Comparison of ENCODE assay signal across 9 cellular contexts in genomic region chr10:79241629-79241989, GRCh38.
A peak's percentile ranks its signal among the peaks of the same experiment; 100 is the strongest.
DNase-seq lines count a peak whose midpoint lies in the region; ATAC-seq and TF ChIP-seq lines count a peak whose summit lies in the region.
"Had no signal": no experiment of that assay in that cellular context is flagged by ENCODE, and none has a peak within 500 bp of the region (broad histone marks: within the 10 kb centered on the region; RNA-seq: fewer than 3 reads in every experiment).

No MANE protein-coding gene starts in this region.

- no peaks in the 10 kb centered on the region; the same call in 1 of the 2 replicates for H3K36me3 ChIP-seq in GM23248 (ENCODE audit: low read depth)
- peaks cover 6% of the 10 kb centered on the region; the same call in 1 of the 2 replicates for H3K36me3 ChIP-seq in WERI-Rb-1

- H3K4me3 ChIP-seq in GM23248 (peak overlapping the region; percentile 64), WERI-Rb-1 (ENCODE audit: low read depth, low read length) (peak overlapping the region; percentile 63), skin epidermis (peak overlapping the region in 6 of 7 experiments; percentile 34 to 69 (median 60))
- H3K4me3 ChIP-seq: SJSA1 had no signal

- no peaks in the 10 kb centered on the region for H4K20me1 ChIP-seq in GM23248 (ENCODE audit: insufficient read depth)

- no peak for DNase-seq in GM23248
- DNase-seq in WERI-Rb-1: no peak
- DNase-seq in glutamatergic neuron: no peak
- DNase-seq in activated gamma-delta T cell treated with Interleukin-2 at 50 U/mL for 16 hours: no peak
- DNase-seq in DMS53 treated with DMSO at 0.1 percent for 48 hours (lab: John Stamatoyannopoulos, UW; ENCODE audit: unreplicated experiment): no peak

- ATAC-seq in GM18868 (IDR thresholded peaks at IDR 0.05; ENCODE audit: unreplicated experiment) (no peak), GM19324 (IDR thresholded peaks at IDR 0.05; ENCODE audit: low FRiP score, unreplicated experiment) (no peak)

- TF ChIP-seq CTCF in WERI-Rb-1 (IDR thresholded peaks at IDR 0.05; ENCODE audit: low read depth, low read length) (no peak), glutamatergic neuron (IDR thresholded peaks at IDR 0.05; ENCODE audit: partially characterized antibody, unreplicated experiment) (no peak)

- H3K27me3 Mint-ChIP-seq in glutamatergic neuron (ENCODE audit: unreplicated experiment): peaks cover 42% of the 10 kb centered on the region

- H3K9ac ChIP-seq in GM23248: peak overlapping the region; percentile 78

- peaks cover 63% of the 10 kb centered on the region for H3K79me2 ChIP-seq in GM23248 (ENCODE audit: insufficient read depth)

- H3K4me2 ChIP-seq in GM23248 (ENCODE audit: unreplicated experiment): peak overlapping the region; percentile 65

- peaks cover 55% of the 10 kb centered on the region for H3F3A ChIP-seq in GM23248 (ENCODE audit: insufficient read depth)

- H3K9me3 ChIP-seq in GM23248 (ENCODE audit: low read depth) (no peaks in the 10 kb centered on the region), WERI-Rb-1 (ENCODE audit: severe bottlenecking) (no peaks in the 10 kb centered on the region)
- H3K9me3 ChIP-seq: SJSA1 had no signal

- H3K27me3 ChIP-seq in GM23248 (replicated peaks; ENCODE audit: insufficient read depth) (no peaks in the 10 kb centered on the region), WERI-Rb-1 (ENCODE audit: insufficient read depth, low read depth, severe bottlenecking) (no peaks in the 10 kb centered on the region)
- H3K27me3 ChIP-seq: SJSA1 had no signal

- peaks cover 32% of the 10 kb centered on the region for H3K9me3 Mint-ChIP-seq in glutamatergic neuron (ENCODE audit: unreplicated experiment)

- H3K27ac Mint-ChIP-seq in glutamatergic neuron (ENCODE audit: unreplicated experiment): peak overlapping the region; percentile 95

- in situ Hi-C loops in GM23248 (cut with MboI): no loop called here

- peaks cover 70% of the 10 kb centered on the region for H3K4me1 Mint-ChIP-seq in glutamatergic neuron (ENCODE audit: low read depth, unreplicated experiment)

- 69 to 77% methylated on average over 5 of the region's 5 CpGs for WGBS in GM23248 (ENCODE audit: low coverage in 1 of 2, low lambda C conversion rate in 2 of 2, missing lambda C conversion rate in 2 of 2), 2 experiments

- peak overlapping the region; percentile 83 for H3K4me3 Mint-ChIP-seq in glutamatergic neuron (ENCODE audit: unreplicated experiment)

- peaks cover 4% of the 10 kb centered on the region for H3K36me3 Mint-ChIP-seq in glutamatergic neuron (ENCODE audit: unreplicated experiment)

- H2AFZ ChIP-seq in GM23248: no peak overlapping the region

- no peaks in the 10 kb centered on the region for H3K9me2 ChIP-seq in GM23248 (ENCODE audit: insufficient read depth)

- peaks cover 50% of the 10 kb centered on the region for H3K4me1 ChIP-seq in GM23248 (ENCODE audit: insufficient read depth)

- H3K27ac ChIP-seq in GM23248 (peak overlapping the region; percentile 62), WERI-Rb-1 (no peak overlapping the region), skin epidermis (peak overlapping the region; percentile 33 to 95 (median 88))
- H3K27ac ChIP-seq: SJSA1 had no signal
